In genomic region chr1:9651565-9652378, GRCh38 we compare ENCODE assay signal across 8 cellular contexts. TPM values are rescaled to one million over a fixed set of nuclear protein-coding genes. Genes with fewer than 3 reads are reported as not detected.
DNase-seq lines count a peak whose midpoint lies in the region; TF ChIP-seq lines count a peak whose summit lies in the region.

TSS of gene PIK3CD (plus strand) at chr1:9651731. CDS start at chr1:9710456, 58,725 bp downstream.

- H2AFZ ChIP-seq in mammary epithelial cell (ENCODE audit: low read depth, low read length): peak within 1 kb of the TSS; percentile 80

- peaks cover 4% of the 10 kb centered on the region for H3K27me3 ChIP-seq in mammary epithelial cell (ENCODE audit: insufficient read depth, low read length)

- peak within 1 kb of the TSS; percentile 91 for H3K4me2 ChIP-seq in mammary epithelial cell (ENCODE audit: insufficient read depth, low read depth, low read length)

- no peaks in the 10 kb centered on the region for H3K79me2 ChIP-seq in mammary epithelial cell (ENCODE audit: insufficient read depth, low read length)

- intact Hi-C loops in mammary epithelial cell (cut with micrococcal nuclease): no loop called here

- H4K20me1 ChIP-seq in mammary epithelial cell (ENCODE audit: insufficient read depth, low read length): no peaks in the 10 kb centered on the region

- H3K4me3 ChIP-seq in GM12865 (ENCODE audit: low read depth, low read length) (peak within 1 kb of the TSS; percentile 92), mammary epithelial cell (replicated peaks in 1 of 3; ENCODE audit: insufficient read depth in 1 of 3, low read depth in 2 of 3, low read length in 3 of 3) (peak within 1 kb of the TSS; percentile 37 to 49 (median 40))

- no peaks in the 10 kb centered on the region for H3K9me3 ChIP-seq in mammary epithelial cell (replicated peaks; ENCODE audit: insufficient read depth, low read length)

- no peak within 1 kb of the TSS for H3K9ac ChIP-seq in mammary epithelial cell (ENCODE audit: insufficient read depth, low read length)

- WGBS in mammary epithelial cell (ENCODE audit: low coverage, missing lambda C conversion rate): 9% methylated on average over 15 of the region's 94 CpGs

- H3K27ac ChIP-seq in mammary epithelial cell (ENCODE audit: insufficient read depth, low read depth, low read length): no peak within 1 kb of the TSS

- H3K4me1 ChIP-seq in mammary epithelial cell (ENCODE audit: insufficient read depth, low read length): no peaks in the 10 kb centered on the region

- BruUV-seq in mammary epithelial cell (replicated peaks; lab: Mats Ljungman, UMichigan): no TSS peak

- H3K36me3 ChIP-seq in mammary epithelial cell (ENCODE audit: insufficient read depth, low read length): no peaks in the 10 kb centered on the region

- in situ Hi-C loops in mammary epithelial cell (cut with MboI; ENCODE audit: low sequenced_read_pairs in 2 of 2): no loop called here

- TF ChIP-seq CTCF in GM12865 (IDR thresholded peaks at IDR 0.05; ENCODE audit: insufficient read depth, low read depth, low read length, missing control alignments): no peak
- no peak for TF ChIP-seq CTCF in mammary epithelial cell (conservative IDR thresholded peaks at IDR 0.05 in 1 of 2, IDR thresholded peaks at IDR 0.05 in 1 of 2; ENCODE audit: extremely low read depth in 1 of 2, insufficient read depth in 1 of 2, low read depth in 1 of 2, low read length in 2 of 2)

- CTCF ChIA-PET in mammary epithelial cell (lab: Charles Lee; ENCODE audit: low non-redundant PET): no interaction called here

- DNase-seq in GM12865 (ENCODE audit: low read depth) (peak; percentile 63), HuH-7.5 (ENCODE audit: low spot score) (peak; percentile 38), T-helper 22 cell (ENCODE audit: low read depth) (peak; percentile 28), mammary epithelial cell (peak; percentile 25), left kidney (ENCODE audit: low read depth, low spot score) (peak; percentile 89), superior temporal gyrus (ENCODE audit: extremely low spot score) (no peak), dedifferentiated amniotic fluid mesenchymal stem cell (ENCODE audit: extremely low spot score) (no peak)
- peak; percentile 60 for DNase-seq in stimulated activated CD8-positive, alpha-beta memory T cell treated with anti-CD3 and anti-CD28 coated beads, Interleukin-4, amount 100 ng/mL, for 48 hours

- dilution Hi-C loops in mammary epithelial cell (cut with HindIII; ENCODE audit: low sequenced_read_pairs): loop anchor here (10.0 kb wide), 1 partner anchor 483 kb away; no protein-coding TSS in a partner anchor

RNA-seq across cellular contexts. Expression of gene PIK3CD, which starts in this region (rescaled TPM):
- 10 to 100 TPM in 1 of 2 donors, 1 to 10 TPM in 1; 6.3 to 19.1 TPM for total RNA-seq in mammary epithelial cell
- 7.4 TPM for polyA plus RNA-seq in mammary epithelial cell
- polyA minus RNA-seq in mammary epithelial cell: 12.1 TPM

Comparison
In these comparisons a context has a peak if more than half of its experiments do, and no peak if none do; other contexts are left out.
1. DNase-seq: peak in GM12865 (single experiment), HuH-7.5 (single experiment), T-helper 22 cell (single experiment), mammary epithelial cell (single experiment), left kidney (single experiment) and stimulated activated CD8-positive, alpha-beta memory T cell treated with anti-CD3 and anti-CD28 coated beads, Interleukin-4, amount 100 ng/mL, for 48 hours (single experiment); none in superior temporal gyrus (single experiment) and dedifferentiated amniotic fluid mesenchymal stem cell (single experiment).